ENCODE assay signal across 16 cellular contexts in genomic region chr5:173317852-173318251, GRCh38.
"Had no signal": no experiment of that assay in that cellular context is flagged by ENCODE, and none has a peak within 500 bp of the region (broad histone marks: within the 10 kb centered on the region; RNA-seq: fewer than 3 reads in every experiment).

No MANE protein-coding gene starts in this region.

- H3K9me3 Mint-ChIP-seq: activated CD4-positive, alpha-beta memory T cell treated with anti-CD3 and anti-CD28 coated beads for 36 hours; activated T-helper 2 cell treated with anti-CD3 and anti-CD28 coated beads, Interferon-gamma antibody, Interleukin-2, Interleukin-4, amounts not matched to agents 10 μg/mL and 5 μg/mL and 100 μg/mL, durations not matched to agents 14 hours and 24 hours and 36 hours; stimulated activated naive CD8-positive, alpha-beta T cell treated with anti-CD3 and anti-CD28 coated beads, Interleukin-15, amount 100 ng/mL, for 72 hours had no signal

- H3K9me3 ChIP-seq: adrenal gland, colonic mucosa, left ventricle myocardium inferior, ovary, upper lobe of left lung had no signal

- ATAC-seq: activated CD8-positive, alpha-beta memory T cell treated with anti-CD3 and anti-CD28 coated beads, Interleukin-2, amount 10 ng/mL, durations not matched to agents 7 days and 5 days; sciatic nerve; stimulated activated naive CD8-positive, alpha-beta T cell treated with anti-CD3 and anti-CD28 coated beads, Interleukin-15, amount 100 ng/mL, for 72 hours had no signal

- H3K4me3 ChIP-seq: adrenal gland, colonic mucosa, left ventricle myocardium inferior, ovary, upper lobe of left lung had no signal

- H3K27ac ChIP-seq: adrenal gland, colonic mucosa, ovary had no signal

- H3K36me3 ChIP-seq: adrenal gland, colonic mucosa, ovary had no signal

- H3K27me3 ChIP-seq: ovary, upper lobe of left lung had no signal

- H3K4me3 Mint-ChIP-seq: activated CD4-positive, alpha-beta memory T cell treated with anti-CD3 and anti-CD28 coated beads for 36 hours; activated CD8-positive, alpha-beta memory T cell treated with anti-CD3 and anti-CD28 coated beads, Interleukin-2, amount 10 ng/mL, durations not matched to agents 7 days and 5 days; stimulated activated naive CD8-positive, alpha-beta T cell treated with anti-CD3 and anti-CD28 coated beads, Interleukin-15, amount 100 ng/mL, for 72 hours had no signal

- H3K4me1 Mint-ChIP-seq: activated CD8-positive, alpha-beta memory T cell treated with anti-CD3 and anti-CD28 coated beads, Interleukin-2, amount 10 ng/mL, durations not matched to agents 7 days and 5 days; stimulated activated naive CD8-positive, alpha-beta T cell treated with anti-CD3 and anti-CD28 coated beads, Interleukin-15, amount 100 ng/mL, for 72 hours had no signal

- H3K4me1 ChIP-seq: colonic mucosa had no signal

- H3K27ac Mint-ChIP-seq: activated CD4-positive, alpha-beta memory T cell treated with anti-CD3 and anti-CD28 coated beads for 36 hours; activated CD8-positive, alpha-beta memory T cell treated with anti-CD3 and anti-CD28 coated beads, Interleukin-2, amount 10 ng/mL, durations not matched to agents 7 days and 5 days; activated T-helper 2 cell treated with anti-CD3 and anti-CD28 coated beads, Interferon-gamma antibody, Interleukin-2, Interleukin-4, amounts not matched to agents 10 μg/mL and 5 μg/mL and 100 μg/mL, durations not matched to agents 14 hours and 24 hours and 36 hours had no signal

- DNase-seq: activated CD4-positive, alpha-beta memory T cell treated with anti-CD3 and anti-CD28 coated beads for 36 hours; activated CD8-positive, alpha-beta memory T cell treated with anti-CD3 and anti-CD28 coated beads, Interleukin-2, amount 10 ng/mL, durations not matched to agents 7 days and 5 days; activated naive CD4-positive, alpha-beta T cell treated with anti-CD3 and anti-CD28 coated beads, Interleukin-2, amount 50 U/mL, for 16 hours; activated T-cell treated with anti-CD3 and anti-CD28 coated beads, Interleukin-2, amount 50 U/mL, for 1 hour; colonic mucosa; left ventricle myocardium inferior; mesendoderm; ovary; stimulated activated CD4-positive, alpha-beta T cell treated with anti-CD3 and anti-CD28 coated beads, Interleukin-1b, Interleukin-23, amount 100 ng/mL, for 48 hours; stimulated activated naive CD8-positive, alpha-beta T cell treated with anti-CD3 and anti-CD28 coated beads, Interleukin-15, amount 100 ng/mL, for 72 hours; T-helper 1 cell; T1000; upper lobe of left lung had no signal
